In the genomic region with DNA sequence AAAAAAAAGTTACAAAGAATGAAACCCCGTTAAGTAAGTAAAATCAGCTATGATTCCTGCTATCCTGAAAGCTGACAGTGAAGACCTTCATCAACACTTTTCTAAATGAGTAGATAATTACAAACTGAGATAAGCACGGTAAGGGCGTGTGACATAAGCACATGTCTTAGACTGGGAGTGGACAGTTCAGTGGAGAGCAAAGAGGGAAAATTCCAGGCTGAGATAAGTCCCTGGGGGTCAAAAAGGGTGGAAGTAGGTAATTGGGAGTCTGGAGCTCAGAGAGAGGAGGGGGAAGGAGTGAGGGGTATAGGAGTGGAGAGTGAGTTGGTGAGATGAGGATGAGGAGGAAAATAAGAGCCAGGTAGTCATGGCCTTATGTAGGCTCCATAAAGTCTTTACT, we compare ENCODE assay signal across 1 cellular context.
TF ChIP-seq lines count a peak whose summit lies in the region.

No MANE protein-coding gene starts in this region.

TF ChIP-seq in K562, 482 proteins besides CTCF, POLR2A, EP300 and RAD21 (continued from another document and continues in another):
- TF ChIP-seq, protein P1, sequence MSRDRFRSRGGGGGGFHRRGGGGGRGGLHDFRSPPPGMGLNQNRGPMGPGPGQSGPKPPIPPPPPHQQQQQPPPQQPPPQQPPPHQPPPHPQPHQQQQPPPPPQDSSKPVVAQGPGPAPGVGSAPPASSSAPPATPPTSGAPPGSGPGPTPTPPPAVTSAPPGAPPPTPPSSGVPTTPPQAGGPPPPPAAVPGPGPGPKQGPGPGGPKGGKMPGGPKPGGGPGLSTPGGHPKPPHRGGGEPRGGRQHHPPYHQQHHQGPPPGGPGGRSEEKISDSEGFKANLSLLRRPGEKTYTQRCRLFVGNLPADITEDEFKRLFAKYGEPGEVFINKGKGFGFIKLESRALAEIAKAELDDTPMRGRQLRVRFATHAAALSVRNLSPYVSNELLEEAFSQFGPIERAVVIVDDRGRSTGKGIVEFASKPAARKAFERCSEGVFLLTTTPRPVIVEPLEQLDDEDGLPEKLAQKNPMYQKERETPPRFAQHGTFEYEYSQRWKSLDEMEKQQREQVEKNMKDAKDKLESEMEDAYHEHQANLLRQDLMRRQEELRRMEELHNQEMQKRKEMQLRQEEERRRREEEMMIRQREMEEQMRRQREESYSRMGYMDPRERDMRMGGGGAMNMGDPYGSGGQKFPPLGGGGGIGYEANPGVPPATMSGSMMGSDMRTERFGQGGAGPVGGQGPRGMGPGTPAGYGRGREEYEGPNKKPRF (IDR thresholded peaks at IDR 0.05; ENCODE audit: low read depth, low read length) = no peak
- TF ChIP-seq ZNF766 (CRISPR knock-in tag; conservative IDR thresholded peaks at IDR 0.05) = 0 out of 2 replicates have a peak, but pooled peaks have one; percentile 26
- TF ChIP-seq CBFA2T3 (IDR thresholded peaks at IDR 0.05) = no peak
- no peak for TF ChIP-seq SMAD3 (CRISPR knock-in tag; conservative IDR thresholded peaks at IDR 0.05)
- TF ChIP-seq POLR3G (IDR thresholded peaks at IDR 0.05; ENCODE audit: extremely low read depth, insufficient read length, insufficient replicate concordance) = no peak
- TF ChIP-seq, protein P2, sequence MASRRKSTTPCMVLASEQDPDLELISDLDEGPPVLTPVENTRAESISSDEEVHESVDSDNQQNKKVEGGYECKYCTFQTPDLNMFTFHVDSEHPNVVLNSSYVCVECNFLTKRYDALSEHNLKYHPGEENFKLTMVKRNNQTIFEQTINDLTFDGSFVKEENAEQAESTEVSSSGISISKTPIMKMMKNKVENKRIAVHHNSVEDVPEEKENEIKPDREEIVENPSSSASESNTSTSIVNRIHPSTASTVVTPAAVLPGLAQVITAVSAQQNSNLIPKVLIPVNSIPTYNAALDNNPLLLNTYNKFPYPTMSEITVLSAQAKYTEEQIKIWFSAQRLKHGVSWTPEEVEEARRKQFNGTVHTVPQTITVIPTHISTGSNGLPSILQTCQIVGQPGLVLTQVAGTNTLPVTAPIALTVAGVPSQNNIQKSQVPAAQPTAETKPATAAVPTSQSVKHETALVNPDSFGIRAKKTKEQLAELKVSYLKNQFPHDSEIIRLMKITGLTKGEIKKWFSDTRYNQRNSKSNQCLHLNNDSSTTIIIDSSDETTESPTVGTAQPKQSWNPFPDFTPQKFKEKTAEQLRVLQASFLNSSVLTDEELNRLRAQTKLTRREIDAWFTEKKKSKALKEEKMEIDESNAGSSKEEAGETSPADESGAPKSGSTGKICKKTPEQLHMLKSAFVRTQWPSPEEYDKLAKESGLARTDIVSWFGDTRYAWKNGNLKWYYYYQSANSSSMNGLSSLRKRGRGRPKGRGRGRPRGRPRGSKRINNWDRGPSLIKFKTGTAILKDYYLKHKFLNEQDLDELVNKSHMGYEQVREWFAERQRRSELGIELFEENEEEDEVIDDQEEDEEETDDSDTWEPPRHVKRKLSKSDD (conservative IDR thresholded peaks at IDR 0.05; ENCODE audit: low read length) = no peak
- no peak for TF ChIP-seq NEUROD1 (IDR thresholded peaks at IDR 0.05; ENCODE audit: borderline replicate concordance, low read depth, low read length, partially characterized antibody)
- TF ChIP-seq KLF13 (tag; IDR thresholded peaks at IDR 0.05; ENCODE audit: borderline replicate concordance, low read depth) = no peak
- TF ChIP-seq CSDE1 (IDR thresholded peaks at IDR 0.05) = no peak
- no peak for TF ChIP-seq KDM1A (IDR thresholded peaks at IDR 0.05)
- no peak for TF ChIP-seq GABPB1 (CRISPR knock-in tag; IDR thresholded peaks at IDR 0.05)
- TF ChIP-seq, protein P3, sequence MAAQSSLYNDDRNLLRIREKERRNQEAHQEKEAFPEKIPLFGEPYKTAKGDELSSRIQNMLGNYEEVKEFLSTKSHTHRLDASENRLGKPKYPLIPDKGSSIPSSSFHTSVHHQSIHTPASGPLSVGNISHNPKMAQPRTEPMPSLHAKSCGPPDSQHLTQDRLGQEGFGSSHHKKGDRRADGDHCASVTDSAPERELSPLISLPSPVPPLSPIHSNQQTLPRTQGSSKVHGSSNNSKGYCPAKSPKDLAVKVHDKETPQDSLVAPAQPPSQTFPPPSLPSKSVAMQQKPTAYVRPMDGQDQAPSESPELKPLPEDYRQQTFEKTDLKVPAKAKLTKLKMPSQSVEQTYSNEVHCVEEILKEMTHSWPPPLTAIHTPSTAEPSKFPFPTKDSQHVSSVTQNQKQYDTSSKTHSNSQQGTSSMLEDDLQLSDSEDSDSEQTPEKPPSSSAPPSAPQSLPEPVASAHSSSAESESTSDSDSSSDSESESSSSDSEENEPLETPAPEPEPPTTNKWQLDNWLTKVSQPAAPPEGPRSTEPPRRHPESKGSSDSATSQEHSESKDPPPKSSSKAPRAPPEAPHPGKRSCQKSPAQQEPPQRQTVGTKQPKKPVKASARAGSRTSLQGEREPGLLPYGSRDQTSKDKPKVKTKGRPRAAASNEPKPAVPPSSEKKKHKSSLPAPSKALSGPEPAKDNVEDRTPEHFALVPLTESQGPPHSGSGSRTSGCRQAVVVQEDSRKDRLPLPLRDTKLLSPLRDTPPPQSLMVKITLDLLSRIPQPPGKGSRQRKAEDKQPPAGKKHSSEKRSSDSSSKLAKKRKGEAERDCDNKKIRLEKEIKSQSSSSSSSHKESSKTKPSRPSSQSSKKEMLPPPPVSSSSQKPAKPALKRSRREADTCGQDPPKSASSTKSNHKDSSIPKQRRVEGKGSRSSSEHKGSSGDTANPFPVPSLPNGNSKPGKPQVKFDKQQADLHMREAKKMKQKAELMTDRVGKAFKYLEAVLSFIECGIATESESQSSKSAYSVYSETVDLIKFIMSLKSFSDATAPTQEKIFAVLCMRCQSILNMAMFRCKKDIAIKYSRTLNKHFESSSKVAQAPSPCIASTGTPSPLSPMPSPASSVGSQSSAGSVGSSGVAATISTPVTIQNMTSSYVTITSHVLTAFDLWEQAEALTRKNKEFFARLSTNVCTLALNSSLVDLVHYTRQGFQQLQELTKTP (IDR thresholded peaks at IDR 0.05; ENCODE audit: low read depth in 1 of 2, partially characterized antibody in 2 of 2) = peak in 1 of 2 experiments; percentile 50
- TF ChIP-seq ZNF584 (CRISPR knock-in tag; IDR thresholded peaks at IDR 0.05; ENCODE audit: low read depth) = no peak
- 0 out of 2 replicates have a peak, but pooled peaks have one; percentile 12 for TF ChIP-seq MECOM (CRISPR knock-in tag; IDR thresholded peaks at IDR 0.05)
- TF ChIP-seq ZNF431 (CRISPR knock-in tag; IDR thresholded peaks at IDR 0.05) = no peak
- no peak for TF ChIP-seq MTF1 (CRISPR knock-in tag; IDR thresholded peaks at IDR 0.05; ENCODE audit: borderline replicate concordance)
- TF ChIP-seq RCOR1 (IDR thresholded peaks at IDR 0.05; ENCODE audit: borderline replicate concordance in 1 of 2, low read depth in 2 of 2, low read length in 2 of 2) = peak in 1 of 2 experiments; percentile 69; a peak in 1 of 4 replicates
- no peak for TF ChIP-seq MBD2 (IDR thresholded peaks at IDR 0.05; ENCODE audit: borderline replicate concordance, low read depth)
- TF ChIP-seq ADNP (tag; IDR thresholded peaks at IDR 0.05) = 0 out of 2 replicates have a peak, but pooled peaks have one; percentile 25
- TF ChIP-seq TAF15 (IDR thresholded peaks at IDR 0.05; ENCODE audit: low read depth, low read length) = no peak
- TF ChIP-seq HNRNPLL (IDR thresholded peaks at IDR 0.05; ENCODE audit: low read depth, low read length, poor library complexity, severe bottlenecking) = no peak
- no peak for TF ChIP-seq NUFIP1 (IDR thresholded peaks at IDR 0.05; ENCODE audit: partially characterized antibody)
- TF ChIP-seq ARID2 (IDR thresholded peaks at IDR 0.05) = no peak
- TF ChIP-seq HMGN3 (IDR thresholded peaks at IDR 0.05; ENCODE audit: borderline replicate concordance, extremely low read depth, insufficient read length, low read depth, low read length) = no peak
- TF ChIP-seq, protein P4, sequence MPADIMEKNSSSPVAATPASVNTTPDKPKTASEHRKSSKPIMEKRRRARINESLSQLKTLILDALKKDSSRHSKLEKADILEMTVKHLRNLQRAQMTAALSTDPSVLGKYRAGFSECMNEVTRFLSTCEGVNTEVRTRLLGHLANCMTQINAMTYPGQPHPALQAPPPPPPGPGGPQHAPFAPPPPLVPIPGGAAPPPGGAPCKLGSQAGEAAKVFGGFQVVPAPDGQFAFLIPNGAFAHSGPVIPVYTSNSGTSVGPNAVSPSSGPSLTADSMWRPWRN (IDR thresholded peaks at IDR 0.05; ENCODE audit: low read depth) = 0 out of 2 replicates have a peak, but pooled peaks have one; percentile 26
- no peak for TF ChIP-seq RBM15 (IDR thresholded peaks at IDR 0.05; ENCODE audit: insufficient read depth, low read length)
- TF ChIP-seq, protein P5, sequence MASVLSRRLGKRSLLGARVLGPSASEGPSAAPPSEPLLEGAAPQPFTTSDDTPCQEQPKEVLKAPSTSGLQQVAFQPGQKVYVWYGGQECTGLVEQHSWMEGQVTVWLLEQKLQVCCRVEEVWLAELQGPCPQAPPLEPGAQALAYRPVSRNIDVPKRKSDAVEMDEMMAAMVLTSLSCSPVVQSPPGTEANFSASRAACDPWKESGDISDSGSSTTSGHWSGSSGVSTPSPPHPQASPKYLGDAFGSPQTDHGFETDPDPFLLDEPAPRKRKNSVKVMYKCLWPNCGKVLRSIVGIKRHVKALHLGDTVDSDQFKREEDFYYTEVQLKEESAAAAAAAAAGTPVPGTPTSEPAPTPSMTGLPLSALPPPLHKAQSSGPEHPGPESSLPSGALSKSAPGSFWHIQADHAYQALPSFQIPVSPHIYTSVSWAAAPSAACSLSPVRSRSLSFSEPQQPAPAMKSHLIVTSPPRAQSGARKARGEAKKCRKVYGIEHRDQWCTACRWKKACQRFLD (CRISPR knock-in tag; IDR thresholded peaks at IDR 0.05) = no peak
- TF ChIP-seq HLTF (IDR thresholded peaks at IDR 0.05) = 0 out of 2 replicates have a peak, but pooled peaks have one; percentile 24
- no peak for TF ChIP-seq ZNF57 (CRISPR knock-in tag; IDR thresholded peaks at IDR 0.05)
- no peak for TF ChIP-seq CBX3 (IDR thresholded peaks at IDR 0.05; ENCODE audit: borderline replicate concordance in 1 of 2, low read length in 2 of 2)
- TF ChIP-seq, protein P6, sequence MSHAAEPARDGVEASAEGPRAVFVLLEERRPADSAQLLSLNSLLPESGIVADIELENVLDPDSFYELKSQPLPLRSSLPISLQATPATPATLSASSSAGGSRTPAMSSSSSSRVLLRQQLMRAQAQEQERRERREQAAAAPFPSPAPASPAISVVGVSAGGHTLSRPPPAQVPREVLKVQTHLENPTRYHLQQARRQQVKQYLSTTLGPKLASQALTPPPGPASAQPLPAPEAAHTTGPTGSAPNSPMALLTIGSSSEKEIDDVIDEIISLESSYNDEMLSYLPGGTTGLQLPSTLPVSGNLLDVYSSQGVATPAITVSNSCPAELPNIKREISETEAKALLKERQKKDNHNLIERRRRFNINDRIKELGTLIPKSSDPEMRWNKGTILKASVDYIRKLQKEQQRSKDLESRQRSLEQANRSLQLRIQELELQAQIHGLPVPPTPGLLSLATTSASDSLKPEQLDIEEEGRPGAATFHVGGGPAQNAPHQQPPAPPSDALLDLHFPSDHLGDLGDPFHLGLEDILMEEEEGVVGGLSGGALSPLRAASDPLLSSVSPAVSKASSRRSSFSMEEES (CRISPR knock-in tag; IDR thresholded peaks at IDR 0.05) = no peak
- TF ChIP-seq PHB2 (IDR thresholded peaks at IDR 0.05; ENCODE audit: low read depth) = no peak
- no peak for TF ChIP-seq ZZZ3 (IDR thresholded peaks at IDR 0.05)
- TF ChIP-seq ZSCAN32 (CRISPR knock-in tag; IDR thresholded peaks at IDR 0.05) = no peak
- TF ChIP-seq, protein P7, sequence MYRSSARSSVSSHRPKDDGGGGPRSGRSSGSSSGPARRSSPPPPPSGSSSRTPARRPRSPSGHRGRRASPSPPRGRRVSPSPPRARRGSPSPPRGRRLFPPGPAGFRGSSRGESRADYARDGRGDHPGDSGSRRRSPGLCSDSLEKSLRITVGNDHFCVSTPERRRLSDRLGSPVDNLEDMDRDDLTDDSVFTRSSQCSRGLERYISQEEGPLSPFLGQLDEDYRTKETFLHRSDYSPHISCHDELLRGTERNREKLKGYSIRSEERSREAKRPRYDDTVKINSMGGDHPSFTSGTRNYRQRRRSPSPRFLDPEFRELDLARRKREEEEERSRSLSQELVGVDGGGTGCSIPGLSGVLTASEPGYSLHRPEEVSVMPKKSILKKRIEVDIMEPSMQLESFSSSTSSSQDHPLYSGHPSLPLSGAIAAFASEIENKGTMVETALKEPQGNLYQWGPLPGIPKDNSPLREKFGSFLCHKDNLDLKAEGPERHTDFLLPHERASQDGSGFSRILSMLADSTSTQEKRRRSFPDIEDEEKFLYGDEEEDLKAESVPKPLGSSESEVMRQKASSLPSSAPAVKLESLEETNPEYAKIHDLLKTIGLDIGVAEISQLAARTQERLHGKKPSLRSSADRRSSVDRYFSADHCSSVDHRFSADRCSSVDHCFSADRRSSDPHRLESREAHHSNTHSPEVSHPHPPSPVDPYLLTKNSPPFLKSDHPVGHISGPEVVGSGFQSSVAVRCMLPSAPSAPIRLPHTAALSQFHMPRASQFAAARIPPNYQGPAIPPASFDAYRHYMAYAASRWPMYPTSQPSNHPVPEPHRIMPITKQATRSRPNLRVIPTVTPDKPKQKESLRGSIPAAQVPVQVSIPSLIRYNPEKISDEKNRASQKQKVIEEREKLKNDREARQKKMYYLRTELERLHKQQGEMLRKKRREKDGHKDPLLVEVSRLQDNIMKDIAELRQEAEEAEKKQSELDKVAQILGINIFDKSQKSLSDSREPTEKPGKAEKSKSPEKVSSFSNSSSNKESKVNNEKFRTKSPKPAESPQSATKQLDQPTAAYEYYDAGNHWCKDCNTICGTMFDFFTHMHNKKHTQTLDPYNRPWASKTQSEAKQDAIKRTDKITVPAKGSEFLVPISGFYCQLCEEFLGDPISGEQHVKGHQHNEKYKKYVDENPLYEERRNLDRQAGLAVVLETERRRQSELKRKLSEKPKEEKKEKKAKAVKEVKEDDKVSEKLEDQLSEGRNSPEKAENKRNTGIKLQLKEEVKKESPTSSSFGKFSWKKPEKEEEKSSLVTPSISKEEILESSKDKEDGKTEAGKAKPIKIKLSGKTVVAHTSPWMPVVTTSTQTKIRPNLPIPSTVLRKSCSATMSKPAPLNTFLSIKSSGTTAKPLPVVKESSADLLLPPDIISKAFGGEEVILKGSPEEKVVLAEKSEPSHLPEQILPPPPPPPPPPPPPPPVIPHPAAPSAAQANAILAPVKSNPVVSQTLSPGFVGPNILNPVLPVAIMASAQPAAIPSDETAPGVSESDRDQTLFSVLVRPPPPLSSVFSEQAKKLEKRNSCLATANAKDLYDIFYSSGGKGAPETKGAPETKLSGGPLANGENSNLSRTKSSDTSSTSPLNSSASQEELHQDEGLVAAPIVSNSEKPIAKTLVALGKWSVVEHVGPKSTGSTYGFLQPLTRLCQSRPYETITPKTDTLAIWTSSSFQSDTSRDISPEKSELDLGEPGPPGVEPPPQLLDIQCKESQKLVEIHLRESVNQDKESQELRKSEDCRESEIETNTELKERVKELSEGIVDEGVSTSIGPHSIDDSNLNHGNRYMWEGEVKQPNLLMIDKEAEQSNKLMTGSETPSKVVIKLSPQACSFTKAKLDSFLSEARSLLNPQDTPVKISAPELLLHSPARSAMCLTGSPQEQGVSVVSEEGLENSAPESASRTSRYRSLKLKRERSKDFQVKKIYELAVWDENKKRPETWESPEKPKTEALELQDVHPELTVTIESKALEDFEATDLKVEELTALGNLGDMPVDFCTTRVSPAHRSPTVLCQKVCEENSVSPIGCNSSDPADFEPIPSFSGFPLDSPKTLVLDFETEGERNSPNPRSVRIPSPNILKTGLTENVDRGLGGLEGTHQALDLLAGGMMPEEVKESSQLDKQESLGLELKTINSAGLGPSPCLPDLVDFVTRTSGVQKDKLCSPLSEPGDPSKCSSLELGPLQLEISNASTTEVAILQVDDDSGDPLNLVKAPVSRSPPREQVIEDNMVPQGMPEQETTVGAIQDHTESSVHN (IDR thresholded peaks at IDR 0.05; ENCODE audit: borderline replicate concordance in 1 of 2, low read depth in 1 of 2) = no peak
- peak; percentile 62; the same call in 1 of the 2 replicates for TF ChIP-seq EHMT2 (IDR thresholded peaks at IDR 0.05)
- TF ChIP-seq ZNF764 (CRISPR knock-in tag; IDR thresholded peaks at IDR 0.05; ENCODE audit: low read depth) = no peak
- TF ChIP-seq ZNF253 (CRISPR knock-in tag; conservative IDR thresholded peaks at IDR 0.05) = no peak
